16 cellular contexts compared by ENCODE assay signal in genomic region chr6:6405997-6406699, GRCh38.
DNase-seq lines count a peak whose midpoint lies in the region; ATAC-seq, FAIRE-seq and TF ChIP-seq lines count a peak whose summit lies in the region.
"Had no signal": no experiment of that assay in that cellular context is flagged by ENCODE, and none has a peak within 500 bp of the region (broad histone marks: within the 10 kb centered on the region; RNA-seq: fewer than 3 reads in every experiment).

No MANE protein-coding gene starts in this region.

- H2BK120ac ChIP-seq in mesenchymal stem cell (ENCODE audit: low read depth, low read length) = no peak overlapping the region

- POLR2A ChIA-PET in GM12878 (lab: Charles Lee) = interaction anchor here (0.6 to 3.9 kb wide), 6 partner anchors 8 to 382 kb away, joined by 3 to 27 read pairs (median 4); no protein-coding TSS in a partner anchor

- CTCF ChIA-PET in GM12878 (lab: Yijun Ruan, JAX) = interaction anchor here (0.6 to 4.0 kb wide), 13 partner anchors 8 to 234 kb away, joined by 3 to 21 read pairs (median 5); no protein-coding TSS in a partner anchor

- H3K4me3 Mint-ChIP-seq in T-helper 17 cell = no peak overlapping the region

- peak overlapping the region in 8 of 11 experiments; percentile 31 to 69 (median 45); a peak in 12 of 22 replicates for H3K9ac ChIP-seq in BLaER1 treated with 17β-estradiol and CSF1 and Interleukin-3, amounts not matched to agents 10 nM and 100 nM
- no peak overlapping the region for H3K9ac ChIP-seq in GM12878 (ENCODE audit: control insufficient read depth, insufficient read depth, low read length)
- H3K9ac ChIP-seq in mesenchymal stem cell (ENCODE audit: low read length) = peak overlapping the region; percentile 85

- in situ Hi-C loops in GM12878 (cut with MboI) = loop anchor here (5.0 kb wide), 1 partner anchor 74 kb away; no protein-coding TSS in a partner anchor

- H4K8ac ChIP-seq in mesenchymal stem cell (ENCODE audit: low read length) = no peak overlapping the region

- WGBS in GM12878 (ENCODE audit: insufficient coverage, insufficient replicate concordance, low lambda C conversion rate, missing lambda C conversion rate) = 88% methylated on average over 1 of the region's 1 CpG
- 100% methylated on average over 1 of the region's 1 CpG for WGBS in mesenchymal stem cell

- no peak for DNase-seq in Jurkat, Clone E6-1 (ENCODE audit: low read depth, low spot score)
- no peak for DNase-seq in GM12878 (ENCODE audit: low read depth, low spot score)
- no peak for DNase-seq in mesenchymal stem cell
- no peak for DNase-seq in foreskin keratinocyte
- DNase-seq in T-helper 17 cell = no peak
- no peak for DNase-seq in SHP77 (lab: John Stamatoyannopoulos, UW)
- DNase-seq: EL, MG63, NCI-H1105 treated with DMSO at 0.1 percent for 48 hours, NCI-H187, NCI-H774, Peyer's patch, SIG-M5 had no signal

- TF ChIP-seq CTCF in GM12878 (IDR thresholded peaks at IDR 0.05 in 2 of 3, conservative IDR thresholded peaks at IDR 0.05 in 1 of 3; ENCODE audit: control insufficient read depth in 2 of 3, extremely low read depth in 1 of 3, insufficient read depth in 1 of 3, low read depth in 3 of 3, low read length in 3 of 3) = no peak
- no peak for TF ChIP-seq CTCF in foreskin keratinocyte (conservative IDR thresholded peaks at IDR 0.05)

- peak; percentile 27 for FAIRE-seq in GM12878 (lab: Jason Lieb, UNC)
- FAIRE-seq: H1 had no signal

- no peak overlapping the region for H3K23ac ChIP-seq in mesenchymal stem cell (ENCODE audit: low read length in 2 of 2)

- H3K4me1 Mint-ChIP-seq in T-helper 17 cell = no peaks in the 10 kb centered on the region

- H4K91ac ChIP-seq in mesenchymal stem cell (ENCODE audit: low read length) = no peak overlapping the region

- TF ChIP-seq RAD21 in GM12878 (IDR thresholded peaks at IDR 0.05; ENCODE audit: insufficient read depth, low read depth, low read length) = no peak

- TF ChIP-seq POLR2A in GM12878 (IDR thresholded peaks at IDR 0.05; ENCODE audit: low read depth, low read length) = no peak

- no peak overlapping the region; a peak in 1 of 20 replicates for H3K4me3 ChIP-seq in BLaER1 treated with 17β-estradiol and CSF1 and Interleukin-3, amounts not matched to agents 10 nM and 100 nM
- peak overlapping the region; percentile 35 for H3K4me3 ChIP-seq in Jurkat, Clone E6-1 (ENCODE audit: low read length)
- H3K4me3 ChIP-seq in GM12878 = no peak overlapping the region
- H3K4me3 ChIP-seq in mesenchymal stem cell (ENCODE audit: insufficient read depth in 1 of 2, low read depth in 1 of 2, low read length in 2 of 2) = no peak overlapping the region
- H3K4me3 ChIP-seq: MG63, Peyer's patch had no signal

- no peak overlapping the region for H2AK5ac ChIP-seq in mesenchymal stem cell (ENCODE audit: low read length, severe bottlenecking)

- peaks cover 20% of the 10 kb centered on the region for H3K27me3 Mint-ChIP-seq in T-helper 17 cell

- H3K27me3 ChIP-seq in BLaER1 treated with 17β-estradiol and CSF1 and Interleukin-3, amounts not matched to agents 10 nM and 100 nM = peaks cover 0 to 20% (median 5%) of the 10 kb centered on the region in 11 experiments; a peak in 6 of 22 replicates
- H3K27me3 ChIP-seq in GM12878 (replicated peaks in 1 of 2; ENCODE audit: control insufficient read depth in 2 of 2, insufficient read depth in 2 of 2, low read length in 1 of 2) (no peaks in the 10 kb centered on the region), mesenchymal stem cell (ENCODE audit: control insufficient read depth in 1 of 2, insufficient read depth in 1 of 2, low read length in 2 of 2) (no peaks in the 10 kb centered on the region), foreskin keratinocyte (no peaks in the 10 kb centered on the region)
- H3K27me3 ChIP-seq: Peyer's patch had no signal

- SMC1A ChIA-PET in GM12878 (lab: Charles Lee; ENCODE audit: uncharacterized antibody, unreplicated experiment) = interaction anchor here (0.6 to 6.7 kb wide), 22 partner anchors 7 to 434 kb away, joined by 3 to 167 read pairs (median 8); no protein-coding TSS in a partner anchor

- H3K36me3 ChIP-seq in BLaER1 treated with 17β-estradiol and CSF1 and Interleukin-3, amounts not matched to agents 10 nM and 100 nM = no peaks in the 10 kb centered on the region
- H3K36me3 ChIP-seq in GM12878 (ENCODE audit: control insufficient read depth in 2 of 2, insufficient read depth in 2 of 2, low read length in 1 of 2) = no peaks in the 10 kb centered on the region; a peak in 1 of 4 replicates
- no peaks in the 10 kb centered on the region for H3K36me3 ChIP-seq in mesenchymal stem cell (ENCODE audit: control insufficient read depth in 1 of 2, insufficient read depth in 2 of 2, low read depth in 1 of 2, low read length in 2 of 2)
- H3K36me3 ChIP-seq: MG63, Peyer's patch had no signal

- intact Hi-C loops in GM12878 (cut with micrococcal nuclease; ENCODE audit: unreplicated experiment) = loop anchor here (5.0 kb wide), 2 partner anchors 86 to 181 kb away; partner anchors contain the start of gene LY86

- H3K4me2 ChIP-seq in BLaER1 treated with 17β-estradiol and CSF1 and Interleukin-3, amounts not matched to agents 10 nM and 100 nM = peak overlapping the region; percentile 70 to 86 (median 83)
- H3K4me2 ChIP-seq in GM12878 (ENCODE audit: control insufficient read depth, insufficient read depth) = peak overlapping the region; percentile 70; the same call in 1 of the 2 replicates
- H3K4me2 ChIP-seq in mesenchymal stem cell (ENCODE audit: low read length, poor library complexity, severe bottlenecking) = no peak overlapping the region

- no peaks in the 10 kb centered on the region for H4K20me1 ChIP-seq in BLaER1 treated with 17β-estradiol and CSF1 and Interleukin-3, amounts not matched to agents 10 nM and 100 nM
- no peaks in the 10 kb centered on the region for H4K20me1 ChIP-seq in GM12878 (ENCODE audit: control insufficient read depth, insufficient read depth)

- H3K9me3 ChIP-seq in BLaER1 treated with 17β-estradiol and CSF1 and Interleukin-3, amounts not matched to agents 10 nM and 100 nM (replicated peaks in 1 of 11) = peaks cover 0 to 5% (median 0%) of the 10 kb centered on the region in 11 experiments; a peak in 2 of 22 replicates
- no peaks in the 10 kb centered on the region; the same call in 2 of the 3 replicates for H3K9me3 ChIP-seq in GM12878 (replicated peaks; ENCODE audit: control insufficient read depth, insufficient read depth, low read length)
- H3K9me3 ChIP-seq in mesenchymal stem cell (ENCODE audit: control insufficient read depth, low read length) = no peaks in the 10 kb centered on the region
- H3K9me3 ChIP-seq in T-helper 17 cell (ENCODE audit: control insufficient read depth, low read length, poor library complexity, severe bottlenecking) = no peaks in the 10 kb centered on the region
- H3K9me3 ChIP-seq: MG63, Peyer's patch had no signal

- H3K4ac ChIP-seq in mesenchymal stem cell (ENCODE audit: low read depth in 1 of 2, low read length in 2 of 2) = no peak overlapping the region

- no peak overlapping the region for H3K18ac ChIP-seq in mesenchymal stem cell (ENCODE audit: low read depth in 1 of 2, low read length in 2 of 2)

- no peak overlapping the region for H2AFZ ChIP-seq in GM12878 (ENCODE audit: control insufficient read depth, low read depth, low read length)
- H2AFZ ChIP-seq in mesenchymal stem cell (ENCODE audit: low read depth, low read length) = no peak overlapping the region

- H3K79me2 ChIP-seq in GM12878 (ENCODE audit: control insufficient read depth, insufficient read depth, low read length) = no peaks in the 10 kb centered on the region

- no peak overlapping the region for H3K14ac ChIP-seq in mesenchymal stem cell (ENCODE audit: low read length in 2 of 2)

- no peaks in the 10 kb centered on the region for H3K79me1 ChIP-seq in mesenchymal stem cell (replicated peaks; ENCODE audit: low read length, poor library complexity, severe bottlenecking)

- peaks cover 66 to 97% (median 85%) of the 10 kb centered on the region in 10 experiments for H3K4me1 ChIP-seq in BLaER1 treated with 17β-estradiol and CSF1 and Interleukin-3, amounts not matched to agents 10 nM and 100 nM
- H3K4me1 ChIP-seq in GM12878 (ENCODE audit: control insufficient read depth, insufficient read depth, low read length) (peaks cover 22% of the 10 kb centered on the region), mesenchymal stem cell (ENCODE audit: control insufficient read depth, insufficient read depth, low read depth, low read length) (no peaks in the 10 kb centered on the region), foreskin keratinocyte (no peaks in the 10 kb centered on the region)
- H3K4me1 ChIP-seq: Peyer's patch had no signal

- peak overlapping the region in 10 of 11 experiments; percentile 68 to 82 (median 74); a peak in 21 of 22 replicates for H3K27ac ChIP-seq in BLaER1 treated with 17β-estradiol and CSF1 and Interleukin-3, amounts not matched to agents 10 nM and 100 nM
- H3K27ac ChIP-seq in GM12878 (ENCODE audit: control insufficient read depth, insufficient read depth) = peak overlapping the region; percentile 54
- H3K27ac ChIP-seq in mesenchymal stem cell (ENCODE audit: low read length, poor library complexity, severe bottlenecking) = no peak overlapping the region
- no peak overlapping the region for H3K27ac ChIP-seq in foreskin keratinocyte
- H3K27ac ChIP-seq: Peyer's patch had no signal

- H3K27ac Mint-ChIP-seq in T-helper 17 cell = no peak overlapping the region

- H2BK12ac ChIP-seq in mesenchymal stem cell (ENCODE audit: low read length in 2 of 2) = no peak overlapping the region

- no peaks in the 10 kb centered on the region for H3K36me3 Mint-ChIP-seq in T-helper 17 cell (ENCODE audit: low read depth)

- BruUV-seq in GM12878 (replicated peaks; lab: Mats Ljungman, UMichigan) = no TSS peak

- H2BK15ac ChIP-seq in mesenchymal stem cell (ENCODE audit: low read depth, poor library complexity, severe bottlenecking) = no peak overlapping the region

- ATAC-seq in GM12878 = no peak
- ATAC-seq in esophagus mucosa = no peak
- ATAC-seq in foreskin keratinocyte = no peak
- no peak for ATAC-seq in T-helper 17 cell

- TF ChIP-seq EP300 in GM12878 (IDR thresholded peaks at IDR 0.05; ENCODE audit: borderline replicate concordance in 1 of 2, control insufficient read depth in 1 of 2, low read depth in 2 of 2, low read length in 2 of 2) = no peak

- H2BK5ac ChIP-seq in mesenchymal stem cell (ENCODE audit: low read depth, low read length, poor library complexity, severe bottlenecking) = no peak overlapping the region

- RAD21 ChIA-PET in GM12878 (lab: Charles Lee; ENCODE audit: unreplicated experiment) = interaction anchor here (0.9 to 3.7 kb wide), 14 partner anchors 8 to 181 kb away, joined by 3 to 110 read pairs (median 6); partner anchors contain the start of gene F13A1

Comparison
In these comparisons a context has a peak if more than half of its experiments do, and no peak if none do; other contexts are left out.
1. H3K27ac ChIP-seq: peak in BLaER1 treated with 17β-estradiol and CSF1 and Interleukin-3, amounts not matched to agents 10 nM and 100 nM (10 of 11) and GM12878 (single experiment); none in mesenchymal stem cell (single experiment) and foreskin keratinocyte (single experiment).